8 cellular contexts compared by ENCODE assay signal in the genomic region with DNA sequence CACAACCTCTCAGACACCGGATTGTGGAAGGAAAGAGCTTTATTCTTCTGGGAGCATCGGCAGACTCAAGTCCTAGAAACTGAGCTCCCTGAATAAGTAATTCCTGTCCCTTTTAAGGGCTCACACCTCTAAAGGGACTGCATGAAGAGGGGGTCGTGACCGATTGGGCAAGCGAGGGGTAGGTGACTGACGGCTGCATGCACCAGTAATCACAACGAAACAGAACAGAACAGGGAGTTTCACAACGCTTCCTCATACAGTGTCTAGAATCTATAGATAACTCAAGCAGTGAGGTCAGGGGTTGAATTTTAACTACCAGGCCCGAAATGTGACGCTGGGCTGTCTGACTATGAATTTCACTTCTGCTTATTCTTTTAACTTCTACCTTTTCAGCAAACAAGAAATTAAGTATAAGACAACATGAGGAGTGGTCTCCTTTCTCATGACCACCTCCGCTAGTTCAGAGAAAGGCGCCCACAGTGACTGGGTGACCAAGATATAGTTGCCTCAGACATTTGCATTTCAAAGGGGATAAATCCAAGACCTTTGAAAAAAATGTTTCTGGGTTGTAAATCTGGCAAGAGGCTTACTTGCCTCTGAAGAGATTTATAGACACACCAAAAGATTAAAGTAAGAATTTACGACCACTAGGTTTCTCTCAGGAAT.
DNase-seq lines count a peak whose midpoint lies in the region; ATAC-seq, FAIRE-seq and TF ChIP-seq lines count a peak whose summit lies in the region.

No MANE protein-coding gene starts in this region.

- intact Hi-C loops in left ventricle myocardium superior (cut with micrococcal nuclease), result no loop called here

- peaks cover 9% of the 10 kb centered on the region for H3K36me3 Mint-ChIP-seq in mesothelial cell of epicardium

- H3K27ac Mint-ChIP-seq in mesothelial cell of epicardium, result peak overlapping the region; percentile 76

- H3K4me3 Mint-ChIP-seq in mesothelial cell of epicardium, result no peak overlapping the region

- no peaks in the 10 kb centered on the region for H3K27me3 Mint-ChIP-seq in mesothelial cell of epicardium (ENCODE audit: low read depth)

- ATAC-seq in GM18861 (IDR thresholded peaks at IDR 0.05; ENCODE audit: unreplicated experiment), result peak; percentile 92
- ATAC-seq in HG02678 (IDR thresholded peaks at IDR 0.05; ENCODE audit: unreplicated experiment), result peak; percentile 96
- no peak for ATAC-seq in left ventricle myocardium superior

- DNase-seq in MV-4-11 (lab: John Stamatoyannopoulos, UW) (peak; percentile 95), mesothelial cell of epicardium (ENCODE audit: low spot score in 2 of 2, unreplicated experiment in 2 of 2) (no peak), urothelium cell line (ENCODE audit: low spot score) (no peak), left ventricle myocardium superior (no peak), NCI-H2081 (lab: John Stamatoyannopoulos, UW) (no peak), H4 (ENCODE audit: low spot score) (no peak)

- H3K4me1 Mint-ChIP-seq in mesothelial cell of epicardium, result peaks cover 19% of the 10 kb centered on the region

- FAIRE-seq in urothelium cell line (lab: Jason Lieb, UNC), result no peak

- H3K9me3 Mint-ChIP-seq in mesothelial cell of epicardium, result peaks cover 30% of the 10 kb centered on the region

- TF ChIP-seq CTCF in mesothelial cell of epicardium (IDR thresholded peaks at IDR 0.05; ENCODE audit: unreplicated experiment), result no peak
